Comparison of ENCODE assay signal across 13 cellular contexts in genomic region chr11:12077535-12078280, GRCh38. TPM values are rescaled to one million over a fixed set of nuclear protein-coding genes. Genes with fewer than 3 reads are reported as not detected.
DNase-seq lines count a peak whose midpoint lies in the region; ATAC-seq and TF ChIP-seq lines count a peak whose summit lies in the region.
"Had no signal": no experiment of that assay in that cellular context is flagged by ENCODE, and none has a peak within 500 bp of the region (broad histone marks: within the 10 kb centered on the region; RNA-seq: fewer than 3 reads in every experiment).

No MANE protein-coding gene starts in this region.

- H3K27ac Mint-ChIP-seq in T-helper 17 cell: no peak overlapping the region
- H3K27ac Mint-ChIP-seq in naive thymus-derived CD8-positive, alpha-beta T cell: no peak overlapping the region
- H3K27ac Mint-ChIP-seq: activated naive CD8-positive, alpha-beta T cell had no signal

- POLR2A ChIA-PET in AG04450 (lab: Yijun Ruan, JAX): interaction anchor here (0.6 to 2.3 kb wide), 2 partner anchors 9 to 123 kb away, joined by 3 to 14 read pairs; no protein-coding TSS in a partner anchor
- POLR2A ChIA-PET in naive thymus-derived CD8-positive, alpha-beta T cell (lab: Charles Lee): interaction anchor here (0.7 kb wide), 1 partner anchor 12 kb away, joined by 3 read pairs; no protein-coding TSS in a partner anchor

- H3K4me1 Mint-ChIP-seq in T-helper 17 cell: no peaks in the 10 kb centered on the region
- no peaks in the 10 kb centered on the region for H3K4me1 Mint-ChIP-seq in naive thymus-derived CD8-positive, alpha-beta T cell

- H3K27ac ChIP-seq in AG04450 (ENCODE audit: low read depth, low read length) (peak overlapping the region; percentile 99), rectal smooth muscle tissue (ENCODE audit: low read depth, low read length) (peak overlapping the region; percentile 79), WERI-Rb-1 (no peak overlapping the region)

- no peaks in the 10 kb centered on the region for H3K9me3 Mint-ChIP-seq in naive thymus-derived CD8-positive, alpha-beta T cell

- no peaks in the 10 kb centered on the region for H3K9me3 ChIP-seq in AG04450 (ENCODE audit: control insufficient read depth, insufficient read depth, low read length)
- no peaks in the 10 kb centered on the region for H3K9me3 ChIP-seq in T-helper 17 cell (ENCODE audit: control insufficient read depth, low read length, poor library complexity, severe bottlenecking)
- no peaks in the 10 kb centered on the region for H3K9me3 ChIP-seq in WERI-Rb-1 (ENCODE audit: severe bottlenecking)

- H3K27me3 Mint-ChIP-seq in T-helper 17 cell: no peaks in the 10 kb centered on the region
- H3K27me3 Mint-ChIP-seq in naive thymus-derived CD8-positive, alpha-beta T cell: peaks cover 0 to 1% (median 0%) of the 10 kb centered on the region in 5 donors
- H3K27me3 Mint-ChIP-seq: activated naive CD8-positive, alpha-beta T cell had no signal

- peaks cover 18% of the 10 kb centered on the region for H3K4me1 ChIP-seq in rectal smooth muscle tissue (ENCODE audit: control insufficient read depth, insufficient read depth, low read length)

- H3K4me3 ChIP-seq in AG04450 (ENCODE audit: low read depth, low read length) (no peak overlapping the region), fibroblast of mammary gland (ENCODE audit: control insufficient read depth, low read depth, low read length) (no peak overlapping the region), rectal smooth muscle tissue (ENCODE audit: low read length) (no peak overlapping the region), WERI-Rb-1 (ENCODE audit: low read depth, low read length) (no peak overlapping the region)
- H3K4me3 ChIP-seq: GM12878 had no signal

- H3K36me3 Mint-ChIP-seq in T-helper 17 cell (ENCODE audit: low read depth): no peaks in the 10 kb centered on the region
- no peaks in the 10 kb centered on the region for H3K36me3 Mint-ChIP-seq in naive thymus-derived CD8-positive, alpha-beta T cell
- H3K36me3 Mint-ChIP-seq: activated naive CD8-positive, alpha-beta T cell had no signal

- CTCF ChIA-PET in AG04450 (lab: Charles Lee): interaction anchor here (1.3 to 2.5 kb wide), 2 partner anchors 9 to 204 kb away, joined by 4 to 9 read pairs; no protein-coding TSS in a partner anchor

- H3K4me3 Mint-ChIP-seq in T-helper 17 cell: no peak overlapping the region
- no peak overlapping the region for H3K4me3 Mint-ChIP-seq in naive thymus-derived CD8-positive, alpha-beta T cell
- H3K4me3 Mint-ChIP-seq: activated naive CD8-positive, alpha-beta T cell had no signal

- TF ChIP-seq CTCF in AG04450 (IDR thresholded peaks at IDR 0.05; ENCODE audit: low read depth, low read length) (no peak), fibroblast of mammary gland (conservative IDR thresholded peaks at IDR 0.05; ENCODE audit: control insufficient read depth, insufficient read depth, low read depth, low read length) (no peak), WERI-Rb-1 (IDR thresholded peaks at IDR 0.05; ENCODE audit: low read depth, low read length) (no peak)

- no peak for ATAC-seq in T-helper 17 cell
- ATAC-seq in naive thymus-derived CD8-positive, alpha-beta T cell: no peak
- ATAC-seq: GM12878 had no signal

- H3K36me3 ChIP-seq in rectal smooth muscle tissue (ENCODE audit: control insufficient read depth, insufficient read depth, low read length): no peaks in the 10 kb centered on the region
- no peaks in the 10 kb centered on the region for H3K36me3 ChIP-seq in WERI-Rb-1

- H3K27me3 ChIP-seq in AG04450 (ENCODE audit: control insufficient read depth, insufficient read depth, low read length) (no peaks in the 10 kb centered on the region), rectal smooth muscle tissue (ENCODE audit: control insufficient read depth, insufficient read depth, low read length) (no peaks in the 10 kb centered on the region), WERI-Rb-1 (ENCODE audit: insufficient read depth, low read depth, severe bottlenecking) (no peaks in the 10 kb centered on the region)

- no peak overlapping the region for H3K9ac ChIP-seq in rectal smooth muscle tissue (ENCODE audit: low read length)

- DNase-seq in AG04450 (ENCODE audit: low read depth, low spot score) (no peak), RPMI7951 (ENCODE audit: low read depth) (peak; percentile 52), fibroblast of mammary gland (ENCODE audit: low read depth) (peak; percentile 78), 8988T (no peak), T-helper 17 cell (no peak), WERI-Rb-1 (no peak)
- no peak for DNase-seq in naive thymus-derived CD8-positive, alpha-beta T cell
- DNase-seq: KG1, NCI-H1694 treated with DMSO at 0.1 percent for 48 hours, NCI-H526 had no signal

RNA-seq across cellular contexts. Expression of gene MICAL2, which starts 32.7 kb away (rescaled TPM):
- polyA plus RNA-seq in AG04450 (2011; rRNA removed): 171 and 222 TPM in 2 replicates
- 389 and 460 TPM in 2 replicates for polyA minus RNA-seq in AG04450 (2011; rRNA and poly(A)+ RNA removed)
- 58.6 TPM in 2 replicates for total RNA-seq in RPMI7951 (2014; rRNA removed; shearing (Covaris generic))
- 10 to 100 TPM; 52.0 to 66.9 TPM for total RNA-seq in T-helper 17 cell
- total RNA-seq in naive thymus-derived CD8-positive, alpha-beta T cell: 1 to 10 TPM; 5.0 to 7.0 TPM
- 10 to 100 TPM in 1 of 3 donors, 1 to 10 TPM in 2; 2.3 to 12.3 (median 2.8) TPM for polyA plus RNA-seq in naive thymus-derived CD8-positive, alpha-beta T cell

Comparison
In these comparisons a context has a peak if more than half of its experiments do, and no peak if none do; other contexts are left out.
1. DNase-seq: peak in RPMI7951 (single experiment) and fibroblast of mammary gland (single experiment); none in AG04450 (single experiment), 8988T (single experiment), T-helper 17 cell (0 of 3), naive thymus-derived CD8-positive, alpha-beta T cell (0 of 10) and WERI-Rb-1 (single experiment).